ENCODE assay signal across 1 cellular context in genomic region chr2:64470071-64470470, GRCh38.
TF ChIP-seq lines count a peak whose summit lies in the region.

No MANE protein-coding gene starts in this region.

TF ChIP-seq in GM23338, 12 proteins besides CTCF, POLR2A, EP300 and RAD21 (continued from another document):
- 0 out of 2 replicates have a peak, but pooled peaks have one; percentile 42 for TF ChIP-seq ZNF462 (CRISPR knock-in tag; IDR thresholded peaks at IDR 0.05)
